8 cellular contexts compared by ENCODE assay signal in the genomic region with DNA sequence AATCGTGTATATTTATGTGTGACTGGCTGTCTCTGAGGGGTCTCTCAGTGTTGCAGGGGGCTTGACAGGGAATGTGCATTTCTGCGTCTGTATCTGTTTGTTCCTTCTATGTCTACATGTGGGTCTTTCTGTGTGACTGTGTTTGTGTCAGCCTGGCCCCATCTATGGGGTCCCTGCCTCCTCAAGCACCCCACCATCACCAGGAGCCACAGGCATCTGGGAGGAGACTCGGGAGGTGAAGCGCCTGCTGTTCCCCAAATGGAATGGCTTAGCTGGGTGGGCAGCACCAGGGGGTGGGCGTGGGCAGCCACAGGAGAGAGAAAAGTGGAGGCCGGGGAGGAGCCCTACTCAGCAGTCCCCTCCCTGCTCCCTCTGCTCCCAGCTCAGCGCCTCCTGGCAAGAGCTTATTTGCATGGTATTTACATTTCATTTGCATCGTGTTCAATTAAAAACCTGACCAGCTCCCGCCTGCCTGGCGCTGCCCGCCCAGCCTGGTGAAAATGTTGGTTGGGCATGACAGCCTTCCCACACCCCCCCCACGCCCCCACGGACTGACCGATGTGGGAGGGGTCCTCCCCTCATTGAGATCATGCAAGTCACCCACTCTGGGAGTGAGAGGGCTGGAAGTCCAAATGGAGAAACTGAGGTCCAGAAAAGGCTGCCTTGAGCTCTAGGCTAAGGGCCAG. TPM values are rescaled to one million over a fixed set of nuclear protein-coding genes. Genes with fewer than 3 reads are reported as not detected.
DNase-seq lines count a peak whose midpoint lies in the region; ATAC-seq and TF ChIP-seq lines count a peak whose summit lies in the region.

No MANE protein-coding gene starts in this region.

- H3K36me3 ChIP-seq in left lung (no peaks in the 10 kb centered on the region), stomach (no peaks in the 10 kb centered on the region)

- 12 to 25% (median 15%) methylated on average over 13 to 14 of the region's 14 CpGs for WGBS in stomach, 5 donors

- H3K27ac Mint-ChIP-seq in CD4-positive, alpha-beta T cell, result no peak overlapping the region

- TF ChIP-seq CTCF in CD4-positive, alpha-beta T cell (IDR thresholded peaks at IDR 0.05), result no peak
- TF ChIP-seq CTCF in NB4 (IDR thresholded peaks at IDR 0.05; ENCODE audit: low read depth, low read length), result no peak
- no peak for TF ChIP-seq CTCF in left lung (IDR thresholded peaks at IDR 0.05)
- no peak for TF ChIP-seq CTCF in stomach (IDR thresholded peaks at IDR 0.05)

- H3K4me1 ChIP-seq in left lung, result peaks cover 18 to 28% of the 10 kb centered on the region in 2 donors
- H3K4me1 ChIP-seq in stomach, result peaks cover 36 to 52% (median 45%) of the 10 kb centered on the region in 4 donors

- peaks cover 50% of the 10 kb centered on the region for H3K27me3 Mint-ChIP-seq in CD4-positive, alpha-beta T cell

- H3K27ac ChIP-seq in CD4-positive, alpha-beta T cell (ENCODE audit: low read depth, low read length), result no peak overlapping the region
- H3K27ac ChIP-seq in left lung, result peak overlapping the region in 1 of 2 donors; percentile 76
- peak overlapping the region; percentile 20 to 92 (median 86) for H3K27ac ChIP-seq in stomach

- CTCF ChIA-PET in CD4-positive, alpha-beta T cell (lab: Charles Lee), result no interaction called here

- TF ChIP-seq EP300 in stomach (IDR thresholded peaks at IDR 0.05), result no peak

- no peaks in the 10 kb centered on the region for H3K9me3 ChIP-seq in CD4-positive, alpha-beta T cell (ENCODE audit: control insufficient read depth, low read length)
- H3K9me3 ChIP-seq in left lung (no peaks in the 10 kb centered on the region), stomach (no peaks in the 10 kb centered on the region)

- ATAC-seq in CD4-positive, alpha-beta T cell (ENCODE audit: poor library complexity), result no peak
- ATAC-seq in left lung (peak; percentile 26), GM18498 (IDR thresholded peaks at IDR 0.05; ENCODE audit: unreplicated experiment) (no peak), GM19452 (IDR thresholded peaks at IDR 0.05; ENCODE audit: unreplicated experiment) (no peak), HG03442 (IDR thresholded peaks at IDR 0.05; ENCODE audit: unreplicated experiment) (no peak)

- no peak for TF ChIP-seq POLR2A in NB4 (IDR thresholded peaks at IDR 0.05; ENCODE audit: extremely low read depth, insufficient read length)
- TF ChIP-seq POLR2A in stomach (IDR thresholded peaks at IDR 0.05), result no peak

- H3K4me1 Mint-ChIP-seq in CD4-positive, alpha-beta T cell (ENCODE audit: low read depth), result peaks cover 44% of the 10 kb centered on the region

- H3K4me3 ChIP-seq in NB4 (ENCODE audit: low read depth, low read length) (no peak overlapping the region), left lung (no peak overlapping the region), stomach (no peak overlapping the region)

- H3K4me3 Mint-ChIP-seq in CD4-positive, alpha-beta T cell, result peak overlapping the region; percentile 54

- DNase-seq in CD4-positive, alpha-beta T cell, result no peak
- DNase-seq in NB4 (ENCODE audit: low read depth), result peak; percentile 56
- peak; percentile 57 for DNase-seq in cerebellum (ENCODE audit: low spot score)
- DNase-seq in left lung, result peak; percentile 69 to 81
- peak; percentile 87 for DNase-seq in stomach

- no peaks in the 10 kb centered on the region for H3K36me3 Mint-ChIP-seq in CD4-positive, alpha-beta T cell (ENCODE audit: low read depth)

- H3K27me3 ChIP-seq in CD4-positive, alpha-beta T cell (ENCODE audit: control insufficient read depth, insufficient read depth, low read length), result peaks cover 21% of the 10 kb centered on the region
- H3K27me3 ChIP-seq in left lung (peaks cover 0 to 61% of the 10 kb centered on the region in 2 donors), stomach (peaks cover 0 to 19% (median 11%) of the 10 kb centered on the region in 3 donors)

- intact Hi-C loops in CD4-positive, alpha-beta T cell (cut with DNase I, micrococcal nuclease), result loop anchor here in 1 of 2 experiments (10.0 kb wide), 1 partner anchor 184 kb away; no protein-coding TSS in a partner anchor
- intact Hi-C loops in left lung (cut with DNase I) (loop anchor here in 1 of 2 donors (10.0 kb wide), 1 partner anchor 64 kb away; no protein-coding TSS in a partner anchor), stomach (cut with DNase I; ENCODE audit: low total_unique reads) (loop anchor here (10.0 kb wide), 1 partner anchor 66 kb away; no protein-coding TSS in a partner anchor)

- no peaks in the 10 kb centered on the region for H3K9me3 Mint-ChIP-seq in CD4-positive, alpha-beta T cell

- POLR2A ChIA-PET in CD4-positive, alpha-beta T cell (lab: Charles Lee), result interaction anchor here (1.1 to 1.3 kb wide), 2 partner anchors 9 to 12 kb away, joined by 3 to 6 read pairs; no protein-coding TSS in a partner anchor

RNA-seq across cellular contexts. Expression of gene CXXC5, which starts 50.5 kb away (rescaled TPM):
- 1 to 10 TPM; 1.9 to 2.7 TPM for total RNA-seq in CD4-positive, alpha-beta T cell
- 76.6 TPM for total RNA-seq in cerebellum
- total RNA-seq in left lung, result 10 to 100 TPM; 24.5 to 29.6 TPM
- total RNA-seq in stomach, result 100 to 1,000 TPM in 1 of 5 donors, 10 to 100 TPM in 4; 25.9 to 101 (median 32.7) TPM
- polyA plus RNA-seq in stomach, result 10 to 100 TPM; 18.3 to 26.3 (median 22.2) TPM

Comparison
In these comparisons a context has a peak if more than half of its experiments do, and no peak if none do; other contexts are left out.
1. DNase-seq: peak in NB4 (single experiment), cerebellum (single experiment), left lung (2 of 2) and stomach (single experiment); none in CD4-positive, alpha-beta T cell (0 of 10).
2. RNA of gene CXXC5, which starts 50.5 kb away (total RNA-seq): 76.6 TPM in cerebellum (single experiment), 25.9 to 101 TPM in stomach and 24.5 to 29.6 TPM in left lung; 1.9 to 2.7 TPM in CD4-positive, alpha-beta T cell; every median in the first group is over 4 times any median in the second.